In the genomic region with DNA sequence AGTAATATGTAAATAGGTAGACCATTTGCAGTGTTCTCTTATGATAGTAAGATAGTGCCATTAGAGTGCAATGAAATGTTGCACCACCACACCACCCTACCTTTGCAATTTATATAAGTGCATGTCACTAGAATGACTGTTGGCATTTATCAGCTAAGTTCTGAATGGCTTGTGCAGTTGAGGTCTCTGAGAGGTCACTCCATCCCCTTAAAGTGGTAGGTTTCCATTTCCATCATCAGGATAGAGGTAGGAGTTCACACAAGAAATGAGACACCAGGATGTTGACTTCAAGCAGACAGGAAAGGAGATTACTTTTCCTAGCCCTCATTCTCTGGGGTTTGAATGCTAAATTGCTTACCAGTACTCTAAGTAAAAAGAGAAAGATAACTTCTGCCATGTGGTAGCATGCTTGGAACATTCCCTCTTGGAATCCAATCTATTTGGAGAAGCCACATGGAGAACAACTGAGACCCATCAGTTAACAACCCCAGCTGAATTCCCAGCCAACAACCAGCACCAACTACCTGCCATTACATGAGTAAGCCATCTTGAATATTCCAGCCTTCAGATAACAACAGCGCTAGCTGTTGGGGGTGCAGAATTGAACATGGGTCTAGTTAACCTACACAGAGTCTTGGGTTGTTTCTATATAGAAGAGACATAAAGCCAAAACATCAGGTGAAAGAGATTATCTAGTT, we compare ENCODE assay signal across 1 cellular context.
TF ChIP-seq lines count a peak whose summit lies in the region.

No MANE protein-coding gene starts in this region.

TF ChIP-seq in endothelial cell of umbilical vein, 7 proteins besides CTCF, POLR2A, EP300 and RAD21:
- TF ChIP-seq FOS (IDR thresholded peaks at IDR 0.05; ENCODE audit: borderline replicate concordance, insufficient read depth, low read length) (no peak), POLR2AphosphoS5 (IDR thresholded peaks at IDR 0.05; ENCODE audit: insufficient read depth, low read depth, low read length) (no peak), GATA2 (IDR thresholded peaks at IDR 0.05; ENCODE audit: insufficient read depth, insufficient read length, low read depth, low read length) (no peak), EZH2 (IDR thresholded peaks at IDR 0.05; ENCODE audit: borderline replicate concordance, low read depth, low read length, severe bottlenecking) (no peak), MAX (IDR thresholded peaks at IDR 0.05; ENCODE audit: insufficient read depth, insufficient read length) (no peak), MYC (IDR thresholded peaks at IDR 0.05; ENCODE audit: low read depth, low read length) (no peak), JUN (IDR thresholded peaks at IDR 0.05; ENCODE audit: borderline replicate concordance, insufficient read depth, insufficient read length, low read depth) (no peak)
